ENCODE assay signal across 16 cellular contexts in the genomic region with DNA sequence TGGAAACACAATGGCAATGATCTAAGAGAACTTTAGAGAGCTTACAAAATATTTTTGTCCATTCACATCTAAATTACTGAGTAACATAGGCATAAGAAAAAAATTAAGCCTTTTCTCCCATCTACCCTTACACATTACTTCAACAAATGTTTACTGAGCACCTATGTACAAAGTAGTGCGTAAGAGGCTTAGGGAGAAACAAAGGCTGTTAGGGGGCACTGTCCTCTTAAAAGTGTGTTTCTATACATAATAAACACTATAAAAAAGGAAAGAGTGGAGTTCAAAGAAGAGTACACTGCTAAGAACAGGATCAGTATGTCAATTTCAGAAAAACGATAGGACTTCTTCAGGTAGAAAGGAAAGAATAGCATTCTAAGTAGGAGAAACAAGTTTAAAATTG. TPM values are rescaled to one million over a fixed set of nuclear protein-coding genes. Genes with fewer than 3 reads are reported as not detected.
DNase-seq lines count a peak whose midpoint lies in the region; ATAC-seq, FAIRE-seq and TF ChIP-seq lines count a peak whose summit lies in the region.
"Had no signal": no experiment of that assay in that cellular context is flagged by ENCODE, and none has a peak within 500 bp of the region (broad histone marks: within the 10 kb centered on the region; RNA-seq: fewer than 3 reads in every experiment).

No MANE protein-coding gene starts in this region.

- peaks cover 14% of the 10 kb centered on the region for H3K4me1 ChIP-seq in CD4-positive, CD25-positive, alpha-beta regulatory T cell (ENCODE audit: control insufficient read depth, insufficient read depth, low read length, poor library complexity, severe bottlenecking)
- peaks cover 18% of the 10 kb centered on the region for H3K4me1 ChIP-seq in Panc1 (ENCODE audit: control insufficient read depth, insufficient read depth, low read length)
- H3K4me1 ChIP-seq in esophagus muscularis mucosa = peaks cover 23 to 45% (median 29%) of the 10 kb centered on the region in 4 donors

- H3K4me3 Mint-ChIP-seq in CD4-positive, CD25-positive, alpha-beta regulatory T cell = no peak overlapping the region
- H3K4me3 Mint-ChIP-seq in mesothelial cell of epicardium = no peak overlapping the region

- no peak overlapping the region for H3K4me3 ChIP-seq in CD4-positive, CD25-positive, alpha-beta regulatory T cell (ENCODE audit: low read depth, low read length)
- H3K4me3 ChIP-seq in Panc1 (ENCODE audit: low read depth in 2 of 2, low read length in 2 of 2) (no peak overlapping the region), esophagus muscularis mucosa (no peak overlapping the region)

- 74% methylated on average over 2 of the region's 2 CpGs for WGBS in esophagus muscularis mucosa

- POLR2A ChIA-PET in Panc1 (lab: Charles Lee) = no interaction called here

- no peak overlapping the region for H3K27ac ChIP-seq in CD4-positive, CD25-positive, alpha-beta regulatory T cell (ENCODE audit: insufficient read depth, low read length, poor library complexity, severe bottlenecking)
- H3K27ac ChIP-seq in Panc1 (ENCODE audit: low read length) (no peak overlapping the region), esophagus muscularis mucosa (replicated peaks in 1 of 4) (no peak overlapping the region)

- H3K9me3 ChIP-seq in CD4-positive, CD25-positive, alpha-beta regulatory T cell (ENCODE audit: control insufficient read depth in 2 of 2, low read length in 2 of 2) = no peaks in the 10 kb centered on the region
- H3K9me3 ChIP-seq in Panc1 (ENCODE audit: control insufficient read depth, insufficient read depth, low read depth, low read length) (no peaks in the 10 kb centered on the region), esophagus muscularis mucosa (no peaks in the 10 kb centered on the region)

- in situ Hi-C loops in Panc1 (cut with HindIII; ENCODE audit: low pct_unique_long_range_greater_than_20kb, low sequenced_read_pairs) = no loop called here

- no peak for TF ChIP-seq EP300 in esophagus muscularis mucosa (IDR thresholded peaks at IDR 0.05)

- H3K36me3 ChIP-seq in CD4-positive, CD25-positive, alpha-beta regulatory T cell (ENCODE audit: control insufficient read depth, insufficient read depth, low read length) = peaks cover 6% of the 10 kb centered on the region
- no peaks in the 10 kb centered on the region for H3K36me3 ChIP-seq in Panc1 (ENCODE audit: control insufficient read depth, insufficient read depth, low read length)
- peaks cover 0 to 9% (median 0%) of the 10 kb centered on the region in 4 donors for H3K36me3 ChIP-seq in esophagus muscularis mucosa

- no peaks in the 10 kb centered on the region for H3K27me3 ChIP-seq in CD4-positive, CD25-positive, alpha-beta regulatory T cell (ENCODE audit: control insufficient read depth, insufficient read depth, low read length)
- no peaks in the 10 kb centered on the region for H3K27me3 ChIP-seq in Panc1 (ENCODE audit: control insufficient read depth, insufficient read depth, low read length)
- no peaks in the 10 kb centered on the region for H3K27me3 ChIP-seq in esophagus muscularis mucosa

- no peaks in the 10 kb centered on the region for H3K27me3 Mint-ChIP-seq in CD4-positive, CD25-positive, alpha-beta regulatory T cell
- no peaks in the 10 kb centered on the region for H3K27me3 Mint-ChIP-seq in mesothelial cell of epicardium (ENCODE audit: low read depth)
- H3K27me3 Mint-ChIP-seq: IgD-negative memory B cell had no signal

- peaks cover 31 to 67% (median 38%) of the 10 kb centered on the region in 4 donors for H3K4me1 Mint-ChIP-seq in CD4-positive, CD25-positive, alpha-beta regulatory T cell
- peaks cover 5% of the 10 kb centered on the region for H3K4me1 Mint-ChIP-seq in mesothelial cell of epicardium

- no peak for TF ChIP-seq POLR2A in esophagus muscularis mucosa (IDR thresholded peaks at IDR 0.05; ENCODE audit: low read depth)

- peak; percentile 8 for FAIRE-seq in GM19239 (lab: Jason Lieb, UNC)
- FAIRE-seq: H1 had no signal

- TF ChIP-seq CTCF in Panc1 (IDR thresholded peaks at IDR 0.05) (no peak), mesothelial cell of epicardium (IDR thresholded peaks at IDR 0.05; ENCODE audit: unreplicated experiment) (no peak), esophagus muscularis mucosa (IDR thresholded peaks at IDR 0.05) (no peak)

- H3K27ac Mint-ChIP-seq in CD4-positive, CD25-positive, alpha-beta regulatory T cell = peak overlapping the region; percentile 8 to 49 (median 38)
- H3K27ac Mint-ChIP-seq in mesothelial cell of epicardium = peak overlapping the region; percentile 9
- H3K27ac Mint-ChIP-seq: IgD-negative memory B cell had no signal

- H3K36me3 Mint-ChIP-seq in CD4-positive, CD25-positive, alpha-beta regulatory T cell = peaks cover 16% of the 10 kb centered on the region
- peaks cover 7% of the 10 kb centered on the region for H3K36me3 Mint-ChIP-seq in mesothelial cell of epicardium

- H3K9me3 Mint-ChIP-seq in CD4-positive, CD25-positive, alpha-beta regulatory T cell = peaks cover 0 to 4% (median 0%) of the 10 kb centered on the region in 7 donors
- no peaks in the 10 kb centered on the region for H3K9me3 Mint-ChIP-seq in mesothelial cell of epicardium
- H3K9me3 Mint-ChIP-seq: IgD-negative memory B cell had no signal

- intact Hi-C loops in Panc1 (cut with micrococcal nuclease; ENCODE audit: unreplicated experiment) (no loop called here), esophagus muscularis mucosa (cut with DNase I) (no loop called here)

- DNase-seq in CD4-positive, CD25-positive, alpha-beta regulatory T cell = no peak
- DNase-seq in GM19239 (ENCODE audit: insufficient read length, low spot score) (no peak), Panc1 (ENCODE audit: low read depth, low spot score) (no peak), mesothelial cell of epicardium (ENCODE audit: low spot score in 2 of 2, unreplicated experiment in 2 of 2) (no peak), NCI-H345 treated with DMSO at 0.1 percent for 48 hours (lab: John Stamatoyannopoulos, UW; ENCODE audit: unreplicated experiment) (no peak), esophagus muscularis mucosa (ENCODE audit: extremely low spot score) (no peak), GDM1 (lab: John Stamatoyannopoulos, UW) (no peak)
- DNase-seq: DND-41, GF-D8, NCI-H187, NCI-H446, NCI-H69, SW 1271 had no signal

- CTCF ChIA-PET in Panc1 (lab: Charles Lee) = interaction anchor here (0.6 kb wide), 1 partner anchor 16 kb away, joined by 3 read pairs; no protein-coding TSS in a partner anchor

- BruUV-seq in Panc1 (replicated peaks; lab: Mats Ljungman, UMichigan) = TSS peak; percentile 16

- no peak for ATAC-seq in CD4-positive, CD25-positive, alpha-beta regulatory T cell (ENCODE audit: low read depth in 2 of 2)
- no peak for ATAC-seq in Panc1
- ATAC-seq in HG03469 (IDR thresholded peaks at IDR 0.05; ENCODE audit: unreplicated experiment) = no peak

RNA-seq across cellular contexts. Expression of a gene that starts 12.2 kb away (rescaled TPM):
- total RNA-seq in CD4-positive, CD25-positive, alpha-beta regulatory T cell = 89.6 TPM
- 10 to 100 TPM; 18.7 to 23.4 (median 22.9) TPM for polyA plus RNA-seq in CD4-positive, CD25-positive, alpha-beta regulatory T cell
- total RNA-seq in Panc1 (2021; ENCODE audit: unreplicated experiment) (62.8 TPM), mesothelial cell of epicardium (55.6 to 61.0 TPM (median 59.4 TPM) in 3 replicates), esophagus muscularis mucosa (100 to 1,000 TPM in 3 of 4 donors, 10 to 100 TPM in 1; 88.8 to 109 (median 104) TPM)
- polyA plus RNA-seq in Panc1 (2012; ENCODE audit: insufficient read length) = 40.5 TPM
